In genomic region chr19:3365447-3366103, GRCh38 we compare ENCODE assay signal across 8 cellular contexts. TPM values are rescaled to one million over a fixed set of nuclear protein-coding genes. Genes with fewer than 3 reads are reported as not detected.
DNase-seq lines count a peak whose midpoint lies in the region; ATAC-seq and TF ChIP-seq lines count a peak whose summit lies in the region.

No MANE protein-coding gene starts in this region.

- DNase-seq in DMS53 (lab: John Stamatoyannopoulos, UW) (peak; percentile 57), DMS53 treated with DMSO at 0.1 percent for 48 hours (lab: John Stamatoyannopoulos, UW; ENCODE audit: unreplicated experiment) (no peak), NCI-H446 treated with DMSO at 0.1 percent for 48 hours (lab: John Stamatoyannopoulos, UW) (peak; percentile 49), brain microvascular endothelial cell (no peak), left lobe of liver (ENCODE audit: low spot score) (peak; percentile 78), thoracic aorta (ENCODE audit: low spot score) (no peak), retina (no peak), HuH-7 (ENCODE audit: low spot score) (no peak)

- H3K27me3 ChIP-seq in brain microvascular endothelial cell (replicated peaks) (no peaks in the 10 kb centered on the region), thoracic aorta (replicated peaks; ENCODE audit: insufficient read depth) (no peaks in the 10 kb centered on the region)

- peaks cover 28 to 69% of the 10 kb centered on the region in 2 donors for H3K4me1 ChIP-seq in thoracic aorta (ENCODE audit: control insufficient read depth in 1 of 2, low read depth in 2 of 2)

- TF ChIP-seq CTCF in brain microvascular endothelial cell (IDR thresholded peaks at IDR 0.05; ENCODE audit: low read depth, low read length, missing control alignments) (no peak), thoracic aorta (IDR thresholded peaks at IDR 0.05) (no peak)

- peak overlapping the region; percentile 77 for H3K4me3 ChIP-seq in brain microvascular endothelial cell (ENCODE audit: low read depth, low read length)
- H3K4me3 ChIP-seq in thoracic aorta = peak overlapping the region; percentile 99

- H3K36me3 ChIP-seq in brain microvascular endothelial cell (replicated peaks) = no peaks in the 10 kb centered on the region
- H3K36me3 ChIP-seq in thoracic aorta = no peaks in the 10 kb centered on the region

- peak; percentile 34 for ATAC-seq in left lobe of liver
- ATAC-seq in thoracic aorta (ENCODE audit: insufficient number of reproducible peaks, low FRiP score, low read depth) = peak; percentile 57

- in situ Hi-C loops in brain microvascular endothelial cell (cut with HindIII; ENCODE audit: low pct_ligation_motif_present, low sequenced_read_pairs) = no loop called here

- H3K27ac ChIP-seq in brain microvascular endothelial cell (peak overlapping the region; percentile 62), thoracic aorta (peak overlapping the region; percentile 98)

- H3K9me3 ChIP-seq in thoracic aorta = no peaks in the 10 kb centered on the region

RNA-seq across cellular contexts. Expression of gene NFIC, which starts 0.8 kb away (rescaled TPM):
- 203 TPM for total RNA-seq in left lobe of liver
- total RNA-seq in thoracic aorta = 100 to 1,000 TPM; 178 to 203 TPM

Comparison
In these comparisons a context has a peak if more than half of its experiments do, and no peak if none do; other contexts are left out.
1. DNase-seq: peak in DMS53 (single experiment), NCI-H446 treated with DMSO at 0.1 percent for 48 hours (single experiment) and left lobe of liver (single experiment); none in DMS53 treated with DMSO at 0.1 percent for 48 hours (single experiment), brain microvascular endothelial cell (single experiment), thoracic aorta (single experiment), retina (single experiment) and HuH-7 (single experiment).